ENCODE assay signal across 10 cellular contexts in genomic region chr7:37247881-37248280, GRCh38.
A peak's percentile ranks its signal among the peaks of the same experiment; 100 is the strongest.
DNase-seq lines count a peak whose midpoint lies in the region; ATAC-seq and TF ChIP-seq lines count a peak whose summit lies in the region.
"Had no signal": no experiment of that assay in that cellular context is flagged by ENCODE, and none has a peak within 500 bp of the region (broad histone marks: within the 10 kb centered on the region; RNA-seq: fewer than 3 reads in every experiment).

No MANE protein-coding gene starts in this region.

- DNase-seq in ELR (ENCODE audit: low read depth) (peak; percentile 3), NOMO-1 treated with dmso at 0.1 percent for 144 hours (lab: John Stamatoyannopoulos, UW; ENCODE audit: unreplicated experiment) (peak; percentile 64), epithelial cell of esophagus (ENCODE audit: low read depth) (peak; percentile 4), LoVo (ENCODE audit: low spot score) (no peak), NCI-H2081 treated with DMSO at 0.1 percent for 48 hours (lab: John Stamatoyannopoulos, UW) (no peak)
- DNase-seq in naive thymus-derived CD4-positive, alpha-beta T cell: no peak
- DNase-seq in stimulated activated CD4-positive, alpha-beta T cell treated with anti-CD3 and anti-CD28 coated beads, Interleukin-12 subunit alpha, Interleukin-12 subunit beta, amount 100 ng/mL, for 4 hours: no peak
- DNase-seq: CD8-positive, alpha-beta memory T cell; stimulated activated naive CD4-positive, alpha-beta T cell treated with Interleukin-2 at 50 U/mL for 16 hours had no signal

- no peaks in the 10 kb centered on the region for H3K27me3 Mint-ChIP-seq in naive thymus-derived CD4-positive, alpha-beta T cell
- H3K27me3 Mint-ChIP-seq: CD8-positive, alpha-beta memory T cell had no signal

- POLR2A ChIA-PET in naive thymus-derived CD4-positive, alpha-beta T cell (lab: Charles Lee): interaction anchor here (0.6 kb wide), 1 partner anchor 569 kb away, joined by 3 read pairs; no protein-coding TSS in a partner anchor

- H3K9me3 Mint-ChIP-seq in naive thymus-derived CD4-positive, alpha-beta T cell: peaks cover 0 to 3% (median 0%) of the 10 kb centered on the region in 11 donors

- no peak for TF ChIP-seq CTCF in epithelial cell of esophagus (IDR thresholded peaks at IDR 0.05; ENCODE audit: insufficient read depth, low read depth, low read length, missing control alignments)

- peaks cover 0 to 7% (median 0%) of the 10 kb centered on the region in 3 experiments for H3K36me3 ChIP-seq in naive thymus-derived CD4-positive, alpha-beta T cell (ENCODE audit: control insufficient read depth in 2 of 3, insufficient read depth in 3 of 3, low read length in 3 of 3)

- H3K9me3 ChIP-seq in naive thymus-derived CD4-positive, alpha-beta T cell (ENCODE audit: control insufficient read depth in 2 of 3, low read length in 3 of 3): no peaks in the 10 kb centered on the region

- H3K4me1 Mint-ChIP-seq in naive thymus-derived CD4-positive, alpha-beta T cell: peaks cover 20 to 71% (median 53%) of the 10 kb centered on the region in 7 donors

- H3K4me3 ChIP-seq in epithelial cell of esophagus (ENCODE audit: low read length): no peak overlapping the region
- no peak overlapping the region for H3K4me3 ChIP-seq in naive thymus-derived CD4-positive, alpha-beta T cell (ENCODE audit: low read length)

- peak; percentile 68 for ATAC-seq in naive thymus-derived CD4-positive, alpha-beta T cell
- no peak for ATAC-seq in HG03460 (IDR thresholded peaks at IDR 0.05; ENCODE audit: unreplicated experiment)

- intact Hi-C loops in naive thymus-derived CD4-positive, alpha-beta T cell (cut with micrococcal nuclease): no loop called here

- no peaks in the 10 kb centered on the region for H3K4me1 ChIP-seq in naive thymus-derived CD4-positive, alpha-beta T cell (ENCODE audit: control insufficient read depth in 2 of 2, insufficient read depth in 2 of 2, low read length in 2 of 2)

- H3K4me3 Mint-ChIP-seq in naive thymus-derived CD4-positive, alpha-beta T cell: no peak overlapping the region
- H3K4me3 Mint-ChIP-seq: CD8-positive, alpha-beta memory T cell had no signal

- CTCF ChIA-PET in naive thymus-derived CD4-positive, alpha-beta T cell (lab: Charles Lee): no interaction called here

- peak overlapping the region in 2 of 9 donors; percentile 12 to 43 for H3K27ac Mint-ChIP-seq in naive thymus-derived CD4-positive, alpha-beta T cell

- H3K36me3 Mint-ChIP-seq in naive thymus-derived CD4-positive, alpha-beta T cell: peaks cover 0 to 52% (median 19%) of the 10 kb centered on the region in 5 donors

- H3K27me3 ChIP-seq in naive thymus-derived CD4-positive, alpha-beta T cell (ENCODE audit: control insufficient read depth in 2 of 2, insufficient read depth in 2 of 2, low read length in 2 of 2): no peaks in the 10 kb centered on the region

- no peak overlapping the region for H3K27ac ChIP-seq in naive thymus-derived CD4-positive, alpha-beta T cell (ENCODE audit: low read depth, low read length)

Comparison
In these comparisons a context has a peak if more than half of its experiments do, and no peak if none do; other contexts are left out.
1. DNase-seq: peak in ELR (single experiment), NOMO-1 treated with dmso at 0.1 percent for 144 hours (single experiment) and epithelial cell of esophagus (single experiment); none in naive thymus-derived CD4-positive, alpha-beta T cell (0 of 9), LoVo (single experiment), NCI-H2081 treated with DMSO at 0.1 percent for 48 hours (single experiment) and stimulated activated CD4-positive, alpha-beta T cell treated with anti-CD3 and anti-CD28 coated beads, Interleukin-12 subunit alpha, Interleukin-12 subunit beta, amount 100 ng/mL, for 4 hours (single experiment).